Comparison of ENCODE assay signal across 8 cellular contexts in the genomic region with DNA sequence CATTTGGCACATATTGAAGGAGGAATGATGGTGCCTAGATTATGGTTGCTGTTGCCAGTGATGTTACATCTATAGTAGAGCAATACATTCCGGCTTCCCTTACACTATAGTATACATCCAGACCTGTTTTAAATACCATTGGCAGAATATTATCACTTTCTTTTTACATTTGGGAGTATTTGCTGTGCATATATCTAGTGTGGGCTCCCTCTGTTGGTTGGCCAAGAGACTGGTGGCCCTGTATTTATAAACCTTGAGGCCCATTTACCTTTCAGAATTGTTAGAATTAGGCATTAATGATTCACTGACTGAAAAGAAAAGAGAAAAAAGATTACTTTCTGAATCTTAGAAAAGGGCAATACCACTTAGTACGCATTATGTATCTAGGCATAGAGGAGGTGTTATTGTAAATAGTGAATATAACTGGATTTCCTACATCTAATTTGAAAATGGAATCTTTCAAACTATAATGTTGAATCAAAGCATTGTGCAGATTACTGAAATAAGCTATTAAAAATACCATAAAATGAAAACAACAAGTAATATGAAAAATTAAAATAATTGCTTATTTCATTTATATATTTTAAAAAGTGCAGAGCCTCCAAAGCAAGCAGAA.
DNase-seq lines count a peak whose midpoint lies in the region; ATAC-seq and TF ChIP-seq lines count a peak whose summit lies in the region.

No MANE protein-coding gene starts in this region.

- POLR2A ChIA-PET in Caco-2 (lab: Charles Lee), result no interaction called here

- H3K36me3 Mint-ChIP-seq in Caco-2 (ENCODE audit: insufficient read depth, unreplicated experiment), result no peaks in the 10 kb centered on the region
- H3K36me3 Mint-ChIP-seq in activated T-helper 17 cell treated with anti-CD3 and anti-CD28 coated beads, Interleukin-2, amount 50 U/mL, for 72 hours (ENCODE audit: low read depth), result no peaks in the 10 kb centered on the region

- no peak overlapping the region for H3K27ac Mint-ChIP-seq in Caco-2 (ENCODE audit: unreplicated experiment)
- no peak overlapping the region for H3K27ac Mint-ChIP-seq in activated T-helper 17 cell treated with anti-CD3 and anti-CD28 coated beads, Interleukin-2, amount 50 U/mL, for 72 hours

- ATAC-seq in GM21367 (IDR thresholded peaks at IDR 0.05; ENCODE audit: unreplicated experiment), result peak; percentile 63
- no peak for ATAC-seq in activated T-helper 17 cell treated with anti-CD3 and anti-CD28 coated beads, Interleukin-2, amount 50 U/mL, for 72 hours (replicated peaks)

- intact Hi-C loops in Caco-2 (cut with micrococcal nuclease; ENCODE audit: unreplicated experiment) (loop anchor here (1.0 to 2.0 kb wide), 5 partner anchors 99 to 830 kb away; no protein-coding TSS in a partner anchor), esophagus squamous epithelium (cut with DNase I) (no loop called here), testis (cut with DNase I; ENCODE audit: low total_unique reads) (no loop called here)

- WGBS in esophagus squamous epithelium, 2 donors, result 85 to 88% methylated on average over 2 of the region's 2 CpGs
- WGBS in testis, 2 donors, result 91% methylated on average over 2 of the region's 2 CpGs

- H3K9me3 Mint-ChIP-seq in Caco-2 (ENCODE audit: unreplicated experiment), result no peaks in the 10 kb centered on the region
- no peaks in the 10 kb centered on the region for H3K9me3 Mint-ChIP-seq in activated T-helper 17 cell treated with anti-CD3 and anti-CD28 coated beads, Interleukin-2, amount 50 U/mL, for 72 hours

- H3K27ac ChIP-seq in esophagus squamous epithelium (no peak overlapping the region), testis (no peak overlapping the region)

- no peaks in the 10 kb centered on the region for H3K4me1 Mint-ChIP-seq in Caco-2 (ENCODE audit: low read depth, unreplicated experiment)
- no peaks in the 10 kb centered on the region for H3K4me1 Mint-ChIP-seq in activated T-helper 17 cell treated with anti-CD3 and anti-CD28 coated beads, Interleukin-2, amount 50 U/mL, for 72 hours

- CTCF ChIA-PET in Caco-2 (lab: Charles Lee), result interaction anchor here (0.6 kb wide), 1 partner anchor 9 kb away, joined by 4 read pairs; no protein-coding TSS in a partner anchor

- TF ChIP-seq CTCF in Caco-2 (IDR thresholded peaks at IDR 0.05; ENCODE audit: insufficient read depth in 1 of 2, low read depth in 1 of 2, low read length in 1 of 2, severe bottlenecking in 1 of 2, unreplicated experiment in 1 of 2) (peak; percentile 52 to 54), NB4 (IDR thresholded peaks at IDR 0.05; ENCODE audit: low read depth, low read length) (peak; percentile 47), esophagus squamous epithelium (IDR thresholded peaks at IDR 0.05) (peak in 5 of 6 experiments; percentile 32 to 64 (median 41)), testis (IDR thresholded peaks at IDR 0.05) (peak in 2 of 3 experiments; percentile 3 to 25)

- H3K4me3 ChIP-seq in Caco-2 (ENCODE audit: low read depth, low read length) (no peak overlapping the region), NB4 (ENCODE audit: low read depth, low read length) (no peak overlapping the region), esophagus squamous epithelium (no peak overlapping the region), testis (no peak overlapping the region)

- DNase-seq in Caco-2 (peak in 1 of 2 experiments; percentile 6), NB4 (ENCODE audit: low read depth) (peak; percentile 8), esophagus squamous epithelium (lab: John Stamatoyannopoulos, UW) (no peak), testis (peak; percentile 40), inferior parietal cortex (ENCODE audit: extremely low spot score) (no peak)
- DNase-seq in stimulated activated naive CD4-positive, alpha-beta T cell (lab: John Stamatoyannopoulos, UW), result no peak

- no peaks in the 10 kb centered on the region for H3K4me1 ChIP-seq in Caco-2
- H3K4me1 ChIP-seq in esophagus squamous epithelium, result no peaks in the 10 kb centered on the region
- H3K4me1 ChIP-seq in testis, result no peaks in the 10 kb centered on the region

- H3K27me3 ChIP-seq in Caco-2 (replicated peaks; ENCODE audit: control insufficient read depth, insufficient read depth, low read length) (no peaks in the 10 kb centered on the region), esophagus squamous epithelium (no peaks in the 10 kb centered on the region), testis (no peaks in the 10 kb centered on the region)

- no TSS peak for BruUV-seq in Caco-2 (replicated peaks; lab: Mats Ljungman, UMichigan)

- H3K9me3 ChIP-seq in Caco-2, result no peaks in the 10 kb centered on the region
- H3K9me3 ChIP-seq in esophagus squamous epithelium, result no peaks in the 10 kb centered on the region
- H3K9me3 ChIP-seq in testis, result no peaks in the 10 kb centered on the region

- no peak for TF ChIP-seq POLR2A in NB4 (IDR thresholded peaks at IDR 0.05; ENCODE audit: extremely low read depth, insufficient read length)
- TF ChIP-seq POLR2A in esophagus squamous epithelium (IDR thresholded peaks at IDR 0.05), result no peak
- no peak for TF ChIP-seq POLR2A in testis (IDR thresholded peaks at IDR 0.05)

- no peaks in the 10 kb centered on the region for H3K36me3 ChIP-seq in Caco-2 (ENCODE audit: control insufficient read depth, insufficient read depth, low read length)
- H3K36me3 ChIP-seq in esophagus squamous epithelium, result no peaks in the 10 kb centered on the region
- H3K36me3 ChIP-seq in testis (ENCODE audit: low read depth, missing control alignments), result no peaks in the 10 kb centered on the region

- H3K4me3 Mint-ChIP-seq in Caco-2 (ENCODE audit: unreplicated experiment), result no peak overlapping the region
- H3K4me3 Mint-ChIP-seq in activated T-helper 17 cell treated with anti-CD3 and anti-CD28 coated beads, Interleukin-2, amount 50 U/mL, for 72 hours, result no peak overlapping the region

- no peaks in the 10 kb centered on the region for H3K27me3 Mint-ChIP-seq in Caco-2 (ENCODE audit: insufficient read depth, unreplicated experiment)
- no peaks in the 10 kb centered on the region for H3K27me3 Mint-ChIP-seq in activated T-helper 17 cell treated with anti-CD3 and anti-CD28 coated beads, Interleukin-2, amount 50 U/mL, for 72 hours

Comparison
In these comparisons a context has a peak if more than half of its experiments do, and no peak if none do; other contexts are left out.
1. DNase-seq: peak in NB4 (single experiment) and testis (single experiment); none in esophagus squamous epithelium (single experiment), inferior parietal cortex (single experiment) and stimulated activated naive CD4-positive, alpha-beta T cell (0 of 6).
2. Peak in every context shown above with its lines, with median percentiles within 50 percentile points of each other: CTCF ChIP-seq.